Comparison of ENCODE assay signal across 22 cellular contexts in genomic region chr3:8450618-8451017, GRCh38. TPM values are rescaled to one million over a fixed set of nuclear protein-coding genes. Genes with fewer than 3 reads are reported as not detected.
DNase-seq lines count a peak whose midpoint lies in the region; ATAC-seq, FAIRE-seq and TF ChIP-seq lines count a peak whose summit lies in the region.
"Had no signal": no experiment of that assay in that cellular context is flagged by ENCODE, and none has a peak within 500 bp of the region (broad histone marks: within the 10 kb centered on the region; RNA-seq: fewer than 3 reads in every experiment).

No MANE protein-coding gene starts in this region.

- ATAC-seq in A549 (peak in 1 of 2 experiments; percentile 13; a peak in 2 of 6 replicates), GM23338 (no peak; the same call in 2 of the 3 replicates)
- ATAC-seq: activated CD4-positive, CD25-positive, alpha-beta regulatory T cell treated with anti-CD3 and anti-CD28 coated beads, Interleukin-2, amount 50 U/mL, for 24 hours; body of pancreas; left colon; PC-3 had no signal

- H2AFZ ChIP-seq in GM23338 (no peak overlapping the region), astrocyte (ENCODE audit: low read depth, low read length) (no peak overlapping the region)

- TF ChIP-seq RAD21 in A549 (conservative IDR thresholded peaks at IDR 0.05 in 1 of 2, IDR thresholded peaks at IDR 0.05 in 1 of 2), result peak; percentile 35 to 40; a peak in 3 of 5 replicates

- H3K4me1 Mint-ChIP-seq in GM23338 (no peaks in the 10 kb centered on the region), astrocyte (ENCODE audit: low read depth, unreplicated experiment) (peaks cover 43% of the 10 kb centered on the region)
- H3K4me1 Mint-ChIP-seq: activated naive CD4-positive, alpha-beta T cell treated with anti-CD3 and anti-CD28 coated beads, Interleukin-2, amount 50 U/mL, for 24 hours had no signal

- H3K36me3 Mint-ChIP-seq in GM23338 (ENCODE audit: low read depth) (no peaks in the 10 kb centered on the region), astrocyte (ENCODE audit: low read depth, unreplicated experiment) (no peaks in the 10 kb centered on the region)
- H3K36me3 Mint-ChIP-seq: activated naive CD4-positive, alpha-beta T cell treated with anti-CD3 and anti-CD28 coated beads, Interleukin-2, amount 50 U/mL, for 24 hours had no signal

- H3K4me3 Mint-ChIP-seq in GM23338, result no peak overlapping the region
- no peak overlapping the region for H3K4me3 Mint-ChIP-seq in astrocyte (ENCODE audit: unreplicated experiment)
- H3K4me3 Mint-ChIP-seq: activated naive CD4-positive, alpha-beta T cell treated with anti-CD3 and anti-CD28 coated beads, Interleukin-2, amount 50 U/mL, for 24 hours; CD4-positive, alpha-beta T cell had no signal

- H3K4me2 ChIP-seq in A549 (peak overlapping the region; percentile 24; the same call in 1 of the 3 replicates), GM23338 (no peak overlapping the region), astrocyte (ENCODE audit: low read length) (peak overlapping the region; percentile 37)

- no peak overlapping the region for H3K4me3 ChIP-seq in A549
- no peak overlapping the region for H3K4me3 ChIP-seq in GM23338
- no peak overlapping the region for H3K4me3 ChIP-seq in astrocyte (ENCODE audit: insufficient read depth, low read depth, low read length)
- H3K4me3 ChIP-seq: body of pancreas had no signal

- H3K36me3 ChIP-seq in GM23338 (ENCODE audit: insufficient read depth) (no peaks in the 10 kb centered on the region), astrocyte (ENCODE audit: insufficient read depth, low read length) (no peaks in the 10 kb centered on the region)

- no peaks in the 10 kb centered on the region for H3K79me2 ChIP-seq in GM23338 (replicated peaks; ENCODE audit: insufficient read depth)
- H3K79me2 ChIP-seq in astrocyte (ENCODE audit: insufficient read depth, low read length), result no peaks in the 10 kb centered on the region

- TF ChIP-seq EP300 in A549 (IDR thresholded peaks at IDR 0.05), result no peak

- H3K9me2 ChIP-seq in GM23338 (ENCODE audit: insufficient read depth), result no peaks in the 10 kb centered on the region

- H3K4me1 ChIP-seq in A549 (peaks cover 52% of the 10 kb centered on the region), GM23338 (ENCODE audit: insufficient read depth) (no peaks in the 10 kb centered on the region), astrocyte (ENCODE audit: insufficient read depth, low read length) (peaks cover 29% of the 10 kb centered on the region)
- H3K4me1 ChIP-seq: body of pancreas had no signal

- H3K27me3 ChIP-seq in GM23338 (ENCODE audit: insufficient read depth) (no peaks in the 10 kb centered on the region), astrocyte (ENCODE audit: insufficient read depth, low read length) (no peaks in the 10 kb centered on the region)
- H3K27me3 ChIP-seq: body of pancreas had no signal

- H3K9me3 ChIP-seq in A549 (no peaks in the 10 kb centered on the region), astrocyte (ENCODE audit: insufficient read depth, low read depth, low read length) (no peaks in the 10 kb centered on the region)
- H3K9me3 ChIP-seq: body of pancreas had no signal

- no peaks in the 10 kb centered on the region for H4K20me1 ChIP-seq in GM23338 (replicated peaks; ENCODE audit: insufficient read depth)
- H4K20me1 ChIP-seq in astrocyte (ENCODE audit: insufficient read depth, low read length), result no peaks in the 10 kb centered on the region

- FAIRE-seq in A549 (lab: Jason Lieb, UNC) (no peak), astrocyte (lab: Jason Lieb, UNC) (no peak), D721Med (lab: Jason Lieb, UNC) (no peak)
- FAIRE-seq: A204.1 had no signal

- TF ChIP-seq POLR2A in A549 (IDR thresholded peaks at IDR 0.05; ENCODE audit: low read length), result no peak

- TF ChIP-seq CTCF in A549 (IDR thresholded peaks at IDR 0.05), result no peak
- peak; percentile 27 to 65; a peak in 3 of 4 replicates for TF ChIP-seq CTCF in GM23338 (conservative IDR thresholded peaks at IDR 0.05; ENCODE audit: low read depth in 2 of 2)
- peak; percentile 9 for TF ChIP-seq CTCF in astrocyte (IDR thresholded peaks at IDR 0.05; ENCODE audit: insufficient read depth, low read depth, low read length)
- no peak for TF ChIP-seq CTCF in D721Med (IDR thresholded peaks at IDR 0.05; ENCODE audit: insufficient read depth, missing control alignments)

- H3F3A ChIP-seq in GM23338 (replicated peaks; ENCODE audit: low read depth), result no peaks in the 10 kb centered on the region

- H3K27me3 Mint-ChIP-seq in GM23338 (ENCODE audit: insufficient read depth, low read depth, poor library complexity), result no peaks in the 10 kb centered on the region
- no peaks in the 10 kb centered on the region for H3K27me3 Mint-ChIP-seq in astrocyte (ENCODE audit: low read depth, unreplicated experiment)

- H3K9me3 Mint-ChIP-seq in GM23338 (no peaks in the 10 kb centered on the region), astrocyte (ENCODE audit: unreplicated experiment) (no peaks in the 10 kb centered on the region)
- H3K9me3 Mint-ChIP-seq: activated naive CD4-positive, alpha-beta T cell treated with anti-CD3 and anti-CD28 coated beads, Interleukin-2, amount 50 U/mL, for 24 hours; CD4-positive, alpha-beta T cell had no signal

- CTCF ChIA-PET in A549 (lab: Yijun Ruan, JAX), result interaction anchor here (0.8 to 1.5 kb wide), 3 partner anchors 9 to 172 kb away, joined by 3 to 6 read pairs (median 3); no protein-coding TSS in a partner anchor

- H3K27ac ChIP-seq in A549, result peak overlapping the region; percentile 43 to 75
- H3K27ac ChIP-seq in GM23338 (ENCODE audit: low read depth), result no peak overlapping the region
- peak overlapping the region; percentile 82 for H3K27ac ChIP-seq in astrocyte (ENCODE audit: low read depth, low read length)
- H3K27ac ChIP-seq: body of pancreas had no signal

- POLR2A ChIA-PET in A549 (lab: Yijun Ruan, JAX), result interaction anchor here (1.8 kb wide), 1 partner anchor 51 kb away, joined by 7 read pairs; the partner anchor contains the start of gene LMCD1

- no peak overlapping the region for H3K27ac Mint-ChIP-seq in GM23338
- peak overlapping the region; percentile 95 for H3K27ac Mint-ChIP-seq in astrocyte (ENCODE audit: unreplicated experiment)
- H3K27ac Mint-ChIP-seq: activated naive CD4-positive, alpha-beta T cell treated with anti-CD3 and anti-CD28 coated beads, Interleukin-2, amount 50 U/mL, for 24 hours; CD4-positive, alpha-beta T cell had no signal

- peak in 1 of 2 experiments; percentile 68 for DNase-seq in A549 (ENCODE audit: low read depth in 1 of 2, low spot score in 1 of 2)
- DNase-seq in GM23338 (ENCODE audit: low spot score), result peak; percentile 15
- peak; percentile 36 for DNase-seq in astrocyte (ENCODE audit: low read depth)
- DNase-seq in foreskin melanocyte, result peak; percentile 39
- DNase-seq in NCI-H446 treated with DMSO at 0.1 percent for 48 hours (lab: John Stamatoyannopoulos, UW), result no peak
- DNase-seq in GDM1 (lab: John Stamatoyannopoulos, UW), result no peak
- no peak for DNase-seq in D721Med (ENCODE audit: insufficient read length, low spot score)
- no peak for DNase-seq in MV-4-11 (lab: John Stamatoyannopoulos, UW)
- DNase-seq: body of pancreas; CD4-positive, alpha-beta T cell; cortex of kidney; DMS53; left colon; midbrain; NCI-H1436; NCI-H2171; PC-3; stimulated activated CD8-positive, alpha-beta memory T cell treated with anti-CD3 and anti-CD28 coated beads, Interleukin-4, amount 100 ng/mL, for 48 hours; T-helper 9 cell had no signal

- peak overlapping the region; percentile 57 for H3K9ac ChIP-seq in astrocyte (ENCODE audit: low read length)

TF ChIP-seq in A549, 52 proteins besides CTCF, POLR2A, EP300 and RAD21:
- TF ChIP-seq CHD2 (IDR thresholded peaks at IDR 0.05; ENCODE audit: low read length, partially characterized antibody) (no peak), SMC3 (IDR thresholded peaks at IDR 0.05) (peak; percentile 28; the same call in 1 of the 3 replicates), CEBPB (IDR thresholded peaks at IDR 0.05) (peak in 1 of 2 experiments; percentile 3; a peak in 1 of 4 replicates)

TF ChIP-seq in GM23338, 12 proteins besides CTCF, POLR2A, EP300 and RAD21 (continues in another document):
- TF ChIP-seq REST (IDR thresholded peaks at IDR 0.05; ENCODE audit: unreplicated experiment), result no peak
- no peak for TF ChIP-seq CREB1 (CRISPR knock-in tag; IDR thresholded peaks at IDR 0.05; ENCODE audit: low read depth)
- no peak for TF ChIP-seq STAT1 (IDR thresholded peaks at IDR 0.05; ENCODE audit: unreplicated experiment)
- TF ChIP-seq EZH2phosphoT487 (IDR thresholded peaks at IDR 0.05; ENCODE audit: unreplicated experiment), result no peak
- no peak for TF ChIP-seq ZNF331 (CRISPR knock-in tag; IDR thresholded peaks at IDR 0.05; ENCODE audit: low read depth)
- TF ChIP-seq JUNB (IDR thresholded peaks at IDR 0.05; ENCODE audit: unreplicated experiment), result no peak

RNA-seq across cellular contexts. Expression of gene LMCD1, which starts 51.0 kb away (rescaled TPM):
- polyA plus RNA-seq in A549 (2011; rRNA removed) (85.4 and 86.1 TPM in 2 replicates), A549 (2017; fragmentation: RNase III; extraction: RNeasy Plus Mini Kit Qiagen cat#74134 plus additional on column Dnase treatment) (64.3 to 73.2 TPM (median 67.7 TPM) in 3 replicates), GM23338 (2016; fragmentation: Nextera tagmentation; extraction: Ambion mirVana) (21.4 and 21.8 TPM in 2 replicates)
- 107 and 123 TPM in 2 replicates for polyA plus RNA-seq in A549 (2012; cell fraction: cytosol; rRNA removed)
- polyA plus RNA-seq in A549 (2012; cell fraction: nucleus; rRNA removed), result 121 and 126 TPM in 2 replicates
- 51.7 and 55.9 TPM in 2 replicates for polyA minus RNA-seq in A549 (2011; rRNA and poly(A)+ RNA removed)
- total RNA-seq in GM23338 (2014; rRNA removed; shearing (Covaris generic)), result 23.5 and 35.3 TPM in 2 replicates
- 374 and 437 TPM in 2 replicates for total RNA-seq in astrocyte

Comparison
In these comparisons a context has a peak if more than half of its experiments do, and no peak if none do; other contexts are left out.
1. DNase-seq: peak in GM23338 (single experiment), astrocyte (single experiment) and foreskin melanocyte (single experiment); none in NCI-H446 treated with DMSO at 0.1 percent for 48 hours (single experiment), GDM1 (single experiment), D721Med (single experiment) and MV-4-11 (single experiment).
2. CTCF ChIP-seq: peak in GM23338 (2 of 2) and astrocyte (single experiment); none in A549 (single experiment) and D721Med (single experiment).
3. RNA of gene LMCD1, which starts 51.0 kb away (total RNA-seq): 374 to 437 TPM in astrocyte; 23.5 to 35.3 TPM in GM23338; every median in the first group is over 10 times any median in the second.